In genomic region chr2:46364797-46365457, GRCh38 we compare ENCODE assay signal across 8 cellular contexts.
DNase-seq lines count a peak whose midpoint lies in the region; ATAC-seq, FAIRE-seq and TF ChIP-seq lines count a peak whose summit lies in the region.

No MANE protein-coding gene starts in this region.

- no peak overlapping the region for H3K4me3 ChIP-seq in ascending aorta

- peaks cover 0 to 8% of the 10 kb centered on the region in 2 donors for H3K4me1 ChIP-seq in ascending aorta

- H3K9me3 ChIP-seq in ascending aorta, result no peaks in the 10 kb centered on the region

- H3K36me3 ChIP-seq in ascending aorta, result peaks cover 47 to 55% of the 10 kb centered on the region in 2 donors

- no peak overlapping the region for H3K27ac ChIP-seq in ascending aorta

- peak; percentile 68 to 86 (median 78) for TF ChIP-seq CTCF in ascending aorta (IDR thresholded peaks at IDR 0.05)

- DNase-seq in CD1c-positive myeloid dendritic cell (ENCODE audit: extremely low spot score) (peak; percentile 63), GM19239 (ENCODE audit: insufficient read length, low spot score) (peak; percentile 37), NCI-H510A (lab: John Stamatoyannopoulos, UW) (peak; percentile 14), ascending aorta (ENCODE audit: low spot score in 2 of 2) (no peak), hepatic stellate cell (ENCODE audit: low spot score) (peak; percentile 57)
- DNase-seq in stimulated activated CD8-positive, alpha-beta memory T cell treated with anti-CD3 and anti-CD28 coated beads, Interleukin-4, amount 100 ng/mL, for 48 hours, result peak; percentile 42
- DNase-seq in activated effector memory CD4-positive, alpha-beta T cell treated with Interleukin-2 at 50 U/mL for 16 hours, result no peak

- H3K27me3 ChIP-seq in ascending aorta, result no peaks in the 10 kb centered on the region

- no peak for ATAC-seq in GM18870 (IDR thresholded peaks at IDR 0.05; ENCODE audit: unreplicated experiment)

- peak; percentile 63 for FAIRE-seq in GM19239 (lab: Jason Lieb, UNC)

- intact Hi-C loops in ascending aorta (cut with DNase I), result loop anchor here (1.0 to 5.0 kb wide), 4 partner anchors 66 to 372 kb away; no protein-coding TSS in a partner anchor

Comparison
In these comparisons a context has a peak if more than half of its experiments do, and no peak if none do; other contexts are left out.
1. DNase-seq: peak in CD1c-positive myeloid dendritic cell (single experiment), GM19239 (single experiment), NCI-H510A (single experiment), hepatic stellate cell (single experiment) and stimulated activated CD8-positive, alpha-beta memory T cell treated with anti-CD3 and anti-CD28 coated beads, Interleukin-4, amount 100 ng/mL, for 48 hours (single experiment); none in ascending aorta (0 of 2) and activated effector memory CD4-positive, alpha-beta T cell treated with Interleukin-2 at 50 U/mL for 16 hours (single experiment).